Comparison of ENCODE assay signal across 1 cellular context in genomic region chr2:61538179-61538919, GRCh38.
TF ChIP-seq lines count a peak whose summit lies in the region.

A gene with protein sequence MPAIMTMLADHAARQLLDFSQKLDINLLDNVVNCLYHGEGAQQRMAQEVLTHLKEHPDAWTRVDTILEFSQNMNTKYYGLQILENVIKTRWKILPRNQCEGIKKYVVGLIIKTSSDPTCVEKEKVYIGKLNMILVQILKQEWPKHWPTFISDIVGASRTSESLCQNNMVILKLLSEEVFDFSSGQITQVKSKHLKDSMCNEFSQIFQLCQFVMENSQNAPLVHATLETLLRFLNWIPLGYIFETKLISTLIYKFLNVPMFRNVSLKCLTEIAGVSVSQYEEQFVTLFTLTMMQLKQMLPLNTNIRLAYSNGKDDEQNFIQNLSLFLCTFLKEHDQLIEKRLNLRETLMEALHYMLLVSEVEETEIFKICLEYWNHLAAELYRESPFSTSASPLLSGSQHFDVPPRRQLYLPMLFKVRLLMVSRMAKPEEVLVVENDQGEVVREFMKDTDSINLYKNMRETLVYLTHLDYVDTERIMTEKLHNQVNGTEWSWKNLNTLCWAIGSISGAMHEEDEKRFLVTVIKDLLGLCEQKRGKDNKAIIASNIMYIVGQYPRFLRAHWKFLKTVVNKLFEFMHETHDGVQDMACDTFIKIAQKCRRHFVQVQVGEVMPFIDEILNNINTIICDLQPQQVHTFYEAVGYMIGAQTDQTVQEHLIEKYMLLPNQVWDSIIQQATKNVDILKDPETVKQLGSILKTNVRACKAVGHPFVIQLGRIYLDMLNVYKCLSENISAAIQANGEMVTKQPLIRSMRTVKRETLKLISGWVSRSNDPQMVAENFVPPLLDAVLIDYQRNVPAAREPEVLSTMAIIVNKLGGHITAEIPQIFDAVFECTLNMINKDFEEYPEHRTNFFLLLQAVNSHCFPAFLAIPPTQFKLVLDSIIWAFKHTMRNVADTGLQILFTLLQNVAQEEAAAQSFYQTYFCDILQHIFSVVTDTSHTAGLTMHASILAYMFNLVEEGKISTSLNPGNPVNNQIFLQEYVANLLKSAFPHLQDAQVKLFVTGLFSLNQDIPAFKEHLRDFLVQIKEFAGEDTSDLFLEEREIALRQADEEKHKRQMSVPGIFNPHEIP (N-terminal part only) (minus strand): TSS chr2:61538356. CDS start chr2:61533897, 4,459 bp downstream.

TF ChIP-seq in HEK293, 187 proteins besides CTCF, POLR2A, EP300 and RAD21 (continued from another document and continues in another):
- TF ChIP-seq ZNF707 (tag by site-specific recombination; IDR thresholded peaks at IDR 0.05) (no peak), ZXDB (tag by site-specific recombination; IDR thresholded peaks at IDR 0.05) (peak; percentile 29), ZNF600 (tag by site-specific recombination; IDR thresholded peaks at IDR 0.05) (peak; percentile 83; the same call in 1 of the 2 replicates), TSHZ1 (tag by site-specific recombination; IDR thresholded peaks at IDR 0.05; ENCODE audit: borderline replicate concordance) (no peak), PBX3 (CRISPR knock-in tag; IDR thresholded peaks at IDR 0.05) (peak; percentile 82), ZNF658 (tag by site-specific recombination; IDR thresholded peaks at IDR 0.05) (no peak), ZNF157 (tag by site-specific recombination; IDR thresholded peaks at IDR 0.05) (no peak), ZNF768 (tag by site-specific recombination; IDR thresholded peaks at IDR 0.05) (no peak), ZNF548 (tag by site-specific recombination; IDR thresholded peaks at IDR 0.05) (no peak), MZF1 (tag by site-specific recombination; IDR thresholded peaks at IDR 0.05; ENCODE audit: borderline replicate concordance) (no peak), ZBTB7A (tag by site-specific recombination; IDR thresholded peaks at IDR 0.05; ENCODE audit: low read depth) (no peak; the same call in 1 of the 2 replicates), ZBTB1 (tag by site-specific recombination; IDR thresholded peaks at IDR 0.05) (no peak), ZNF37A (tag by site-specific recombination; IDR thresholded peaks at IDR 0.05) (no peak), HOXD13 (CRISPR knock-in tag; IDR thresholded peaks at IDR 0.05; ENCODE audit: borderline replicate concordance) (no peak), ZNF76 (tag by site-specific recombination; IDR thresholded peaks at IDR 0.05; ENCODE audit: borderline replicate concordance, low read depth) (peak; percentile 32; the same call in 1 of the 2 replicates), KLF16 (tag by site-specific recombination; IDR thresholded peaks at IDR 0.05) (0 out of 2 replicates have a peak, but pooled peaks have one; percentile 63), ZNF280D (tag by site-specific recombination; IDR thresholded peaks at IDR 0.05) (no peak), ZNF610 (tag by site-specific recombination; IDR thresholded peaks at IDR 0.05; ENCODE audit: borderline replicate concordance) (no peak), GFI1B (tag by site-specific recombination; IDR thresholded peaks at IDR 0.05) (no peak), ZNF266 (tag by site-specific recombination; IDR thresholded peaks at IDR 0.05; ENCODE audit: low read depth) (no peak), SP3 (tag by site-specific recombination; IDR thresholded peaks at IDR 0.05) (peak; percentile 93), ZNF16 (tag by site-specific recombination; IDR thresholded peaks at IDR 0.05; ENCODE audit: low read depth) (0 out of 2 replicates have a peak, but pooled peaks have one; percentile 88), SALL2 (tag by site-specific recombination; IDR thresholded peaks at IDR 0.05; ENCODE audit: borderline replicate concordance) (no peak), ZIC2 (tag by site-specific recombination; IDR thresholded peaks at IDR 0.05) (0 out of 2 replicates have a peak, but pooled peaks have one; percentile 24), ZNF549 (tag by site-specific recombination; IDR thresholded peaks at IDR 0.05) (no peak), ZNF324 (tag by site-specific recombination; IDR thresholded peaks at IDR 0.05) (no peak), BCL11A (tag by site-specific recombination; IDR thresholded peaks at IDR 0.05; ENCODE audit: low read depth) (no peak), TCF7L2 (IDR thresholded peaks at IDR 0.05; ENCODE audit: borderline replicate concordance, low read depth, low read length) (peak; percentile 46; the same call in 1 of the 2 replicates), ZNF624 (tag by site-specific recombination; IDR thresholded peaks at IDR 0.05) (no peak), ZNF184 (tag by site-specific recombination; IDR thresholded peaks at IDR 0.05) (no peak), SCRT2 (tag by site-specific recombination; IDR thresholded peaks at IDR 0.05) (no peak), ZNF404 (tag by site-specific recombination; IDR thresholded peaks at IDR 0.05) (no peak), GLIS2 (tag by site-specific recombination; IDR thresholded peaks at IDR 0.05) (peak; percentile 90), SCRT1 (tag by site-specific recombination; IDR thresholded peaks at IDR 0.05; ENCODE audit: borderline replicate concordance) (peak; percentile 26; the same call in 1 of the 2 replicates), ZNF830 (tag by site-specific recombination; IDR thresholded peaks at IDR 0.05; ENCODE audit: low read depth) (no peak)
- TF ChIP-seq, protein P1, sequence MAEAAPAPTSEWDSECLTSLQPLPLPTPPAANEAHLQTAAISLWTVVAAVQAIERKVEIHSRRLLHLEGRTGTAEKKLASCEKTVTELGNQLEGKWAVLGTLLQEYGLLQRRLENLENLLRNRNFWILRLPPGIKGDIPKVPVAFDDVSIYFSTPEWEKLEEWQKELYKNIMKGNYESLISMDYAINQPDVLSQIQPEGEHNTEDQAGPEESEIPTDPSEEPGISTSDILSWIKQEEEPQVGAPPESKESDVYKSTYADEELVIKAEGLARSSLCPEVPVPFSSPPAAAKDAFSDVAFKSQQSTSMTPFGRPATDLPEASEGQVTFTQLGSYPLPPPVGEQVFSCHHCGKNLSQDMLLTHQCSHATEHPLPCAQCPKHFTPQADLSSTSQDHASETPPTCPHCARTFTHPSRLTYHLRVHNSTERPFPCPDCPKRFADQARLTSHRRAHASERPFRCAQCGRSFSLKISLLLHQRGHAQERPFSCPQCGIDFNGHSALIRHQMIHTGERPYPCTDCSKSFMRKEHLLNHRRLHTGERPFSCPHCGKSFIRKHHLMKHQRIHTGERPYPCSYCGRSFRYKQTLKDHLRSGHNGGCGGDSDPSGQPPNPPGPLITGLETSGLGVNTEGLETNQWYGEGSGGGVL (tag by site-specific recombination; IDR thresholded peaks at IDR 0.05): peak; percentile 93
- TF ChIP-seq, protein P2, sequence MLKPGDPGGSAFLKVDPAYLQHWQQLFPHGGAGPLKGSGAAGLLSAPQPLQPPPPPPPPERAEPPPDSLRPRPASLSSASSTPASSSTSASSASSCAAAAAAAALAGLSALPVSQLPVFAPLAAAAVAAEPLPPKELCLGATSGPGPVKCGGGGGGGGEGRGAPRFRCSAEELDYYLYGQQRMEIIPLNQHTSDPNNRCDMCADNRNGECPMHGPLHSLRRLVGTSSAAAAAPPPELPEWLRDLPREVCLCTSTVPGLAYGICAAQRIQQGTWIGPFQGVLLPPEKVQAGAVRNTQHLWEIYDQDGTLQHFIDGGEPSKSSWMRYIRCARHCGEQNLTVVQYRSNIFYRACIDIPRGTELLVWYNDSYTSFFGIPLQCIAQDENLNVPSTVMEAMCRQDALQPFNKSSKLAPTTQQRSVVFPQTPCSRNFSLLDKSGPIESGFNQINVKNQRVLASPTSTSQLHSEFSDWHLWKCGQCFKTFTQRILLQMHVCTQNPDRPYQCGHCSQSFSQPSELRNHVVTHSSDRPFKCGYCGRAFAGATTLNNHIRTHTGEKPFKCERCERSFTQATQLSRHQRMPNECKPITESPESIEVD (tag by site-specific recombination; IDR thresholded peaks at IDR 0.05): no peak
- TF ChIP-seq, protein P3, sequence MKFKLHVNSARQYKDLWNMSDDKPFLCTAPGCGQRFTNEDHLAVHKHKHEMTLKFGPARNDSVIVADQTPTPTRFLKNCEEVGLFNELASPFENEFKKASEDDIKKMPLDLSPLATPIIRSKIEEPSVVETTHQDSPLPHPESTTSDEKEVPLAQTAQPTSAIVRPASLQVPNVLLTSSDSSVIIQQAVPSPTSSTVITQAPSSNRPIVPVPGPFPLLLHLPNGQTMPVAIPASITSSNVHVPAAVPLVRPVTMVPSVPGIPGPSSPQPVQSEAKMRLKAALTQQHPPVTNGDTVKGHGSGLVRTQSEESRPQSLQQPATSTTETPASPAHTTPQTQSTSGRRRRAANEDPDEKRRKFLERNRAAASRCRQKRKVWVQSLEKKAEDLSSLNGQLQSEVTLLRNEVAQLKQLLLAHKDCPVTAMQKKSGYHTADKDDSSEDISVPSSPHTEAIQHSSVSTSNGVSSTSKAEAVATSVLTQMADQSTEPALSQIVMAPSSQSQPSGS (tag by site-specific recombination; IDR thresholded peaks at IDR 0.05; ENCODE audit: low read depth): no peak
- TF ChIP-seq, protein P4, sequence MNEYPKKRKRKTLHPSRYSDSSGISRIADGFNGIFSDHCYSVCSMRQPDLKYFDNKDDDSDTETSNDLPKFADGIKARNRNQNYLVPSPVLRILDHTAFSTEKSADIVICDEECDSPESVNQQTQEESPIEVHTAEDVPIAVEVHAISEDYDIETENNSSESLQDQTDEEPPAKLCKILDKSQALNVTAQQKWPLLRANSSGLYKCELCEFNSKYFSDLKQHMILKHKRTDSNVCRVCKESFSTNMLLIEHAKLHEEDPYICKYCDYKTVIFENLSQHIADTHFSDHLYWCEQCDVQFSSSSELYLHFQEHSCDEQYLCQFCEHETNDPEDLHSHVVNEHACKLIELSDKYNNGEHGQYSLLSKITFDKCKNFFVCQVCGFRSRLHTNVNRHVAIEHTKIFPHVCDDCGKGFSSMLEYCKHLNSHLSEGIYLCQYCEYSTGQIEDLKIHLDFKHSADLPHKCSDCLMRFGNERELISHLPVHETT (tag by site-specific recombination; IDR thresholded peaks at IDR 0.05): no peak
- TF ChIP-seq, protein P5, sequence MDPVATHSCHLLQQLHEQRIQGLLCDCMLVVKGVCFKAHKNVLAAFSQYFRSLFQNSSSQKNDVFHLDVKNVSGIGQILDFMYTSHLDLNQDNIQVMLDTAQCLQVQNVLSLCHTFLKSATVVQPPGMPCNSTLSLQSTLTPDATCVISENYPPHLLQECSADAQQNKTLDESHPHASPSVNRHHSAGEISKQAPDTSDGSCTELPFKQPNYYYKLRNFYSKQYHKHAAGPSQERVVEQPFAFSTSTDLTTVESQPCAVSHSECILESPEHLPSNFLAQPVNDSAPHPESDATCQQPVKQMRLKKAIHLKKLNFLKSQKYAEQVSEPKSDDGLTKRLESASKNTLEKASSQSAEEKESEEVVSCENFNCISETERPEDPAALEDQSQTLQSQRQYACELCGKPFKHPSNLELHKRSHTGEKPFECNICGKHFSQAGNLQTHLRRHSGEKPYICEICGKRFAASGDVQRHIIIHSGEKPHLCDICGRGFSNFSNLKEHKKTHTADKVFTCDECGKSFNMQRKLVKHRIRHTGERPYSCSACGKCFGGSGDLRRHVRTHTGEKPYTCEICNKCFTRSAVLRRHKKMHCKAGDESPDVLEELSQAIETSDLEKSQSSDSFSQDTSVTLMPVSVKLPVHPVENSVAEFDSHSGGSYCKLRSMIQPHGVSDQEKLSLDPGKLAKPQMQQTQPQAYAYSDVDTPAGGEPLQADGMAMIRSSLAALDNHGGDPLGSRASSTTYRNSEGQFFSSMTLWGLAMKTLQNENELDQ (tag by site-specific recombination; IDR thresholded peaks at IDR 0.05; ENCODE audit: low read depth): no peak
